21 cellular contexts compared by ENCODE assay signal in genomic region chr15:39597751-39598185, GRCh38. TPM values are rescaled to one million over a fixed set of nuclear protein-coding genes. Genes with fewer than 3 reads are reported as not detected.
DNase-seq lines count a peak whose midpoint lies in the region; ATAC-seq and TF ChIP-seq lines count a peak whose summit lies in the region.
"Had no signal": no experiment of that assay in that cellular context is flagged by ENCODE, and none has a peak within 500 bp of the region (broad histone marks: within the 10 kb centered on the region; RNA-seq: fewer than 3 reads in every experiment).

No MANE protein-coding gene starts in this region.

- peaks cover 18% of the 10 kb centered on the region for H3K4me1 ChIP-seq in Caco-2
- H3K4me1 ChIP-seq in SJSA1 (replicated peaks), result peaks cover 45% of the 10 kb centered on the region
- H3K4me1 ChIP-seq: suprapubic skin had no signal

- no peak for DNase-seq in Caco-2
- DNase-seq in SJSA1 (ENCODE audit: low read depth in 1 of 2, low spot score in 2 of 2), result peak in 1 of 2 experiments; percentile 40
- DNase-seq in fibroblast of gingiva (ENCODE audit: low read depth), result peak; percentile 95
- DNase-seq in posterior vena cava (ENCODE audit: low spot score), result peak; percentile 61
- no peak for DNase-seq in activated CD8-positive, alpha-beta T cell treated with anti-CD3 and anti-CD28 coated beads, Interleukin-2, amount 10 ng/mL, durations not matched to agents 7 days and 5 days
- DNase-seq in germinal center (ENCODE audit: low spot score), result no peak
- no peak for DNase-seq in natural killer cell treated with Interleukin-12 subunit alpha and Interleukin-12 subunit beta and Interleukin-15 and Interleukin-18, amount 100 ng/mL, for 72 hours (ENCODE audit: low spot score)
- DNase-seq: activated CD4-positive, alpha-beta memory T cell treated with anti-CD3 and anti-CD28 coated beads, Interleukin-2, amount 10 ng/mL, durations not matched to agents 7 days and 5 days; activated T-cell treated with anti-CD3 and anti-CD28 coated beads, Interleukin-2, amount 50 U/mL, for 72 hours; C1 segment of cervical spinal cord; heart right ventricle; islet precursor cell; midbrain; MM.1S; NCI-H2029 treated with DMSO at 0.1 percent for 48 hours; NCI-H69; stimulated activated CD4-positive, alpha-beta T cell treated with anti-CD3 and anti-CD28 coated beads, Interleukin-4, amount 100 ng/mL, for 24 hours; stimulated activated CD8-positive, alpha-beta memory T cell treated with anti-CD3 and anti-CD28 coated beads, Interleukin-4, amount 100 ng/mL, for 48 hours had no signal

- POLR2A ChIA-PET in Caco-2 (lab: Charles Lee), result interaction anchor here (0.6 kb wide), 1 partner anchor 276 kb away, joined by 3 read pairs; no protein-coding TSS in a partner anchor
- POLR2A ChIA-PET in activated CD8-positive, alpha-beta T cell treated with anti-CD3 and anti-CD28 coated beads, Interleukin-2, amount 10 ng/mL, durations not matched to agents 7 days and 5 days (lab: Charles Lee), result no interaction called here

- H3K27me3 Mint-ChIP-seq in Caco-2 (ENCODE audit: insufficient read depth, unreplicated experiment), result no peaks in the 10 kb centered on the region
- peaks cover 7% of the 10 kb centered on the region for H3K27me3 Mint-ChIP-seq in activated CD8-positive, alpha-beta T cell treated with anti-CD3 and anti-CD28 coated beads, Interleukin-2, amount 10 ng/mL, durations not matched to agents 7 days and 5 days (ENCODE audit: low read depth)
- H3K27me3 Mint-ChIP-seq in natural killer cell treated with Interleukin-12 subunit alpha and Interleukin-12 subunit beta and Interleukin-15 and Interleukin-18, amount 100 ng/mL, for 72 hours, result no peaks in the 10 kb centered on the region

- no peaks in the 10 kb centered on the region for H3K36me3 ChIP-seq in Caco-2 (ENCODE audit: control insufficient read depth, insufficient read depth, low read length)
- H3K36me3 ChIP-seq in SJSA1, result peaks cover 55% of the 10 kb centered on the region

- no peak for ATAC-seq in HG02981 (IDR thresholded peaks at IDR 0.05; ENCODE audit: unreplicated experiment)
- ATAC-seq in activated CD8-positive, alpha-beta T cell treated with anti-CD3 and anti-CD28 coated beads, Interleukin-2, amount 10 ng/mL, durations not matched to agents 7 days and 5 days, result no peak
- ATAC-seq in natural killer cell treated with Interleukin-12 subunit alpha and Interleukin-12 subunit beta and Interleukin-15 and Interleukin-18, amount 100 ng/mL, for 72 hours, result no peak
- ATAC-seq: activated T-cell treated with anti-CD3 and anti-CD28 coated beads, Interleukin-2, amount 50 U/mL, for 72 hours had no signal

- no peak overlapping the region for H3K4me3 Mint-ChIP-seq in Caco-2 (ENCODE audit: unreplicated experiment)
- no peak overlapping the region for H3K4me3 Mint-ChIP-seq in activated CD8-positive, alpha-beta T cell treated with anti-CD3 and anti-CD28 coated beads, Interleukin-2, amount 10 ng/mL, durations not matched to agents 7 days and 5 days
- H3K4me3 Mint-ChIP-seq in natural killer cell treated with Interleukin-12 subunit alpha and Interleukin-12 subunit beta and Interleukin-15 and Interleukin-18, amount 100 ng/mL, for 72 hours, result no peak overlapping the region
- H3K4me3 Mint-ChIP-seq: activated CD4-positive, alpha-beta memory T cell treated with anti-CD3 and anti-CD28 coated beads, Interleukin-2, amount 10 ng/mL, durations not matched to agents 7 days and 5 days; activated naive CD8-positive, alpha-beta T cell; activated T-cell treated with anti-CD3 and anti-CD28 coated beads, Interleukin-2, amount 50 U/mL, for 72 hours had no signal

- H3K27ac Mint-ChIP-seq in Caco-2 (ENCODE audit: unreplicated experiment), result peak overlapping the region; percentile 37
- no peak overlapping the region for H3K27ac Mint-ChIP-seq in activated CD8-positive, alpha-beta T cell treated with anti-CD3 and anti-CD28 coated beads, Interleukin-2, amount 10 ng/mL, durations not matched to agents 7 days and 5 days
- no peak overlapping the region for H3K27ac Mint-ChIP-seq in natural killer cell treated with Interleukin-12 subunit alpha and Interleukin-12 subunit beta and Interleukin-15 and Interleukin-18, amount 100 ng/mL, for 72 hours
- H3K27ac Mint-ChIP-seq: activated CD4-positive, alpha-beta memory T cell treated with anti-CD3 and anti-CD28 coated beads, Interleukin-2, amount 10 ng/mL, durations not matched to agents 7 days and 5 days; activated naive CD8-positive, alpha-beta T cell; activated T-cell treated with anti-CD3 and anti-CD28 coated beads, Interleukin-2, amount 50 U/mL, for 72 hours had no signal

- no peak for TF ChIP-seq CTCF in Caco-2 (IDR thresholded peaks at IDR 0.05; ENCODE audit: insufficient read depth in 1 of 2, low read depth in 1 of 2, low read length in 1 of 2, severe bottlenecking in 1 of 2, unreplicated experiment in 1 of 2)

- peak overlapping the region; percentile 9; the same call in 1 of the 2 replicates for H3K27ac ChIP-seq in SJSA1
- H3K27ac ChIP-seq: heart right ventricle, suprapubic skin had no signal

- intact Hi-C loops in Caco-2 (cut with micrococcal nuclease; ENCODE audit: unreplicated experiment), result no loop called here
- intact Hi-C loops in posterior vena cava (cut with DNase I), result no loop called here

- CTCF ChIA-PET in Caco-2 (lab: Charles Lee), result no interaction called here
- CTCF ChIA-PET in activated CD8-positive, alpha-beta T cell treated with anti-CD3 and anti-CD28 coated beads, Interleukin-2, amount 10 ng/mL, durations not matched to agents 7 days and 5 days (lab: Charles Lee), result interaction anchor here (0.7 to 2.8 kb wide), 4 partner anchors 17 to 275 kb away, joined by 3 to 9 read pairs (median 3); partner anchors contain the start of gene THBS1

- no TSS peak for BruUV-seq in Caco-2 (replicated peaks; lab: Mats Ljungman, UMichigan)

- peaks cover 63% of the 10 kb centered on the region for H3K36me3 Mint-ChIP-seq in Caco-2 (ENCODE audit: insufficient read depth, unreplicated experiment)
- H3K36me3 Mint-ChIP-seq in activated CD8-positive, alpha-beta T cell treated with anti-CD3 and anti-CD28 coated beads, Interleukin-2, amount 10 ng/mL, durations not matched to agents 7 days and 5 days (ENCODE audit: low read depth), result peaks cover 7% of the 10 kb centered on the region
- H3K36me3 Mint-ChIP-seq in natural killer cell treated with Interleukin-12 subunit alpha and Interleukin-12 subunit beta and Interleukin-15 and Interleukin-18, amount 100 ng/mL, for 72 hours, result no peaks in the 10 kb centered on the region
- H3K36me3 Mint-ChIP-seq: activated naive CD8-positive, alpha-beta T cell had no signal

- H3K4me1 Mint-ChIP-seq in Caco-2 (ENCODE audit: low read depth, unreplicated experiment), result peaks cover 32% of the 10 kb centered on the region
- peaks cover 7% of the 10 kb centered on the region for H3K4me1 Mint-ChIP-seq in activated CD8-positive, alpha-beta T cell treated with anti-CD3 and anti-CD28 coated beads, Interleukin-2, amount 10 ng/mL, durations not matched to agents 7 days and 5 days (ENCODE audit: low read depth)
- peaks cover 8 to 10% of the 10 kb centered on the region in 2 donors for H3K4me1 Mint-ChIP-seq in natural killer cell treated with Interleukin-12 subunit alpha and Interleukin-12 subunit beta and Interleukin-15 and Interleukin-18, amount 100 ng/mL, for 72 hours (ENCODE audit: low read depth in 2 of 2)

- H3K27me3 ChIP-seq in Caco-2 (replicated peaks; ENCODE audit: control insufficient read depth, insufficient read depth, low read length), result no peaks in the 10 kb centered on the region
- H3K27me3 ChIP-seq in SJSA1 (replicated peaks), result no peaks in the 10 kb centered on the region
- H3K27me3 ChIP-seq: heart right ventricle, suprapubic skin had no signal

- H3K9me3 Mint-ChIP-seq in Caco-2 (ENCODE audit: unreplicated experiment), result no peaks in the 10 kb centered on the region
- H3K9me3 Mint-ChIP-seq in activated CD8-positive, alpha-beta T cell treated with anti-CD3 and anti-CD28 coated beads, Interleukin-2, amount 10 ng/mL, durations not matched to agents 7 days and 5 days (ENCODE audit: insufficient read depth), result no peaks in the 10 kb centered on the region
- no peaks in the 10 kb centered on the region for H3K9me3 Mint-ChIP-seq in natural killer cell treated with Interleukin-12 subunit alpha and Interleukin-12 subunit beta and Interleukin-15 and Interleukin-18, amount 100 ng/mL, for 72 hours
- H3K9me3 Mint-ChIP-seq: activated CD4-positive, alpha-beta memory T cell treated with anti-CD3 and anti-CD28 coated beads, Interleukin-2, amount 10 ng/mL, durations not matched to agents 7 days and 5 days; activated T-cell treated with anti-CD3 and anti-CD28 coated beads, Interleukin-2, amount 50 U/mL, for 72 hours had no signal

- no peaks in the 10 kb centered on the region for H3K9me3 ChIP-seq in Caco-2
- no peaks in the 10 kb centered on the region for H3K9me3 ChIP-seq in SJSA1 (replicated peaks)
- H3K9me3 ChIP-seq: heart right ventricle, suprapubic skin had no signal

- H3K4me3 ChIP-seq in Caco-2 (ENCODE audit: low read depth, low read length) (no peak overlapping the region), SJSA1 (no peak overlapping the region)
- H3K4me3 ChIP-seq: heart right ventricle, suprapubic skin had no signal

RNA-seq across cellular contexts. Expression of gene THBS1, which starts 16.9 kb away (rescaled TPM):
- total RNA-seq in Caco-2 (2022) (288 and 342 TPM in 2 replicates), posterior vena cava (1,000 to 10,000 TPM in 1 of 2 donors, 100 to 1,000 TPM in 1; 585 to 1,947 TPM)
- 332 and 499 TPM in 2 replicates for total RNA-seq in SJSA1 (2014; rRNA removed; shearing (Covaris generic))
- 1 to 10 TPM in 1 of 2 experiments, under 1 TPM in 1; 0.87 to 1.2 TPM for total RNA-seq in activated CD8-positive, alpha-beta T cell treated with anti-CD3 and anti-CD28 coated beads, Interleukin-2, amount 10 ng/mL, durations not matched to agents 7 days and 5 days
- total RNA-seq in natural killer cell treated with Interleukin-12 subunit alpha and Interleukin-12 subunit beta and Interleukin-15 and Interleukin-18, amount 100 ng/mL, for 72 hours, result under 1 TPM; 0.31 to 0.38 TPM

Comparison
In these comparisons a context has a peak if more than half of its experiments do, and no peak if none do; other contexts are left out.
1. DNase-seq: peak in fibroblast of gingiva (single experiment) and posterior vena cava (single experiment); none in Caco-2 (0 of 2), activated CD8-positive, alpha-beta T cell treated with anti-CD3 and anti-CD28 coated beads, Interleukin-2, amount 10 ng/mL, durations not matched to agents 7 days and 5 days (single experiment), germinal center (single experiment) and natural killer cell treated with Interleukin-12 subunit alpha and Interleukin-12 subunit beta and Interleukin-15 and Interleukin-18, amount 100 ng/mL, for 72 hours (single experiment).
2. RNA of gene THBS1, which starts 16.9 kb away (total RNA-seq): 585 to 1,947 TPM in posterior vena cava, 332 to 499 TPM in SJSA1 and 288 to 342 TPM in Caco-2; 0.87 to 1.2 TPM in activated CD8-positive, alpha-beta T cell treated with anti-CD3 and anti-CD28 coated beads, Interleukin-2, amount 10 ng/mL, durations not matched to agents 7 days and 5 days and 0.31 to 0.38 TPM in natural killer cell treated with Interleukin-12 subunit alpha and Interleukin-12 subunit beta and Interleukin-15 and Interleukin-18, amount 100 ng/mL, for 72 hours; every median in the first group is over 100 times any median in the second.